In genomic region chr1:207152792-207153434, GRCh38 we compare ENCODE assay signal across 1 cellular context.
TF ChIP-seq lines count a peak whose summit lies in the region.

No MANE protein-coding gene starts in this region.

TF ChIP-seq in HEK293, 187 proteins besides CTCF, POLR2A, EP300 and RAD21 (continued from another document):
- TF ChIP-seq PRDM10 (tag by site-specific recombination; IDR thresholded peaks at IDR 0.05) (peak; percentile 78), KLF17 (tag by site-specific recombination; IDR thresholded peaks at IDR 0.05) (no peak)
TF ChIP-seq in HEK293: peak in this region for 2.
